ENCODE assay signal across 21 cellular contexts in genomic region chr12:120869376-120869775, GRCh38. TPM values are rescaled to one million over a fixed set of nuclear protein-coding genes. Genes with fewer than 3 reads are reported as not detected.
DNase-seq lines count a peak whose midpoint lies in the region; ATAC-seq and TF ChIP-seq lines count a peak whose summit lies in the region.
"Had no signal": no experiment of that assay in that cellular context is flagged by ENCODE, and none has a peak within 500 bp of the region (broad histone marks: within the 10 kb centered on the region; RNA-seq: fewer than 3 reads in every experiment).

No MANE protein-coding gene starts in this region.

- POLR2A ChIA-PET in WTC11 (lab: Charles Lee) = no interaction called here

- peaks cover 2% of the 10 kb centered on the region; the same call in 1 of the 2 replicates for H3K36me3 Mint-ChIP-seq in WTC11
- H3K36me3 Mint-ChIP-seq in activated naive CD4-positive, alpha-beta T cell treated with anti-CD3 and anti-CD28 coated beads for 36 hours (ENCODE audit: low read depth) = no peaks in the 10 kb centered on the region

- H3K27ac Mint-ChIP-seq in WTC11 = peak overlapping the region; percentile 15; the same call in 1 of the 2 replicates
- H3K27ac Mint-ChIP-seq in activated naive CD4-positive, alpha-beta T cell treated with anti-CD3 and anti-CD28 coated beads for 36 hours = no peak overlapping the region
- H3K27ac Mint-ChIP-seq: CD4-positive, alpha-beta T cell; HFFc6 had no signal

- H3K4me1 Mint-ChIP-seq in WTC11 = peaks cover 14% of the 10 kb centered on the region
- peaks cover 46% of the 10 kb centered on the region for H3K4me1 Mint-ChIP-seq in activated naive CD4-positive, alpha-beta T cell treated with anti-CD3 and anti-CD28 coated beads for 36 hours (ENCODE audit: low read depth)

- H3K9me3 ChIP-seq in mucosa of descending colon = no peaks in the 10 kb centered on the region
- H3K9me3 ChIP-seq: A549; BE2C; BLaER1 treated with 17β-estradiol and CSF1 and Interleukin-3, amounts not matched to agents 10 nM and 100 nM; HAP-1 had no signal

- H3K27me3 Mint-ChIP-seq in WTC11 (ENCODE audit: low read depth) = no peaks in the 10 kb centered on the region
- no peaks in the 10 kb centered on the region for H3K27me3 Mint-ChIP-seq in activated naive CD4-positive, alpha-beta T cell treated with anti-CD3 and anti-CD28 coated beads for 36 hours (ENCODE audit: low read depth)
- H3K27me3 Mint-ChIP-seq: CD4-positive, alpha-beta T cell; CD8-positive, alpha-beta memory T cell had no signal

- no peak overlapping the region for H3K4me3 Mint-ChIP-seq in WTC11
- H3K4me3 Mint-ChIP-seq in activated naive CD4-positive, alpha-beta T cell treated with anti-CD3 and anti-CD28 coated beads for 36 hours = no peak overlapping the region
- H3K4me3 Mint-ChIP-seq: CD14-positive monocyte; CD4-positive, alpha-beta T cell; CD8-positive, alpha-beta memory T cell; HFFc6 had no signal

- H3K4me3 ChIP-seq in choroid plexus epithelial cell (ENCODE audit: low read depth, low read length) = no peak overlapping the region
- H3K4me3 ChIP-seq in mucosa of descending colon = no peak overlapping the region
- H3K4me3 ChIP-seq: A549; BLaER1 treated with 17β-estradiol and CSF1 and Interleukin-3, amounts not matched to agents 10 nM and 100 nM; HAP-1 had no signal

- H3K9me3 Mint-ChIP-seq in WTC11 = peaks cover 3% of the 10 kb centered on the region
- no peaks in the 10 kb centered on the region for H3K9me3 Mint-ChIP-seq in activated naive CD4-positive, alpha-beta T cell treated with anti-CD3 and anti-CD28 coated beads for 36 hours
- H3K9me3 Mint-ChIP-seq: CD4-positive, alpha-beta T cell; CD8-positive, alpha-beta memory T cell; HFFc6 had no signal

- H3K36me3 ChIP-seq in mucosa of descending colon (ENCODE audit: low read depth) = no peaks in the 10 kb centered on the region
- H3K36me3 ChIP-seq: BE2C, HAP-1 had no signal

- peaks cover 3% of the 10 kb centered on the region for H3K4me1 ChIP-seq in mucosa of descending colon (ENCODE audit: low read depth)
- H3K4me1 ChIP-seq: BE2C, HAP-1 had no signal

- CTCF ChIA-PET in WTC11 (lab: Charles Lee) = no interaction called here
- CTCF ChIA-PET in activated naive CD4-positive, alpha-beta T cell treated with anti-CD3 and anti-CD28 coated beads for 36 hours (lab: Charles Lee) = interaction anchor here (0.5 to 1.8 kb wide), 6 partner anchors 9 to 815 kb away, joined by 3 to 6 read pairs (median 4); no protein-coding TSS in a partner anchor

- DNase-seq in EH (ENCODE audit: low read depth) = peak; percentile 16
- DNase-seq in WTC11 (ENCODE audit: low spot score) = no peak
- DNase-seq in choroid plexus epithelial cell (ENCODE audit: low read depth) = peak; percentile 25
- DNase-seq in activated naive CD4-positive, alpha-beta T cell treated with anti-CD3 and anti-CD28 coated beads for 36 hours = no peak
- no peak for DNase-seq in mucosa of descending colon
- no peak for DNase-seq in NOMO-1 treated with dmso at 0.1 percent for 144 hours (lab: John Stamatoyannopoulos, UW; ENCODE audit: unreplicated experiment)
- DNase-seq: 8988T; ACHN; AML-193; BE2C; CD4-positive, alpha-beta T cell; CD8-positive, alpha-beta memory T cell; DMS 273 treated with DMSO at 0.1 percent for 48 hours; DMS79; GF-D8; GOT3; HFFc6 had no signal

- no peak for TF ChIP-seq CTCF in WTC11 (IDR thresholded peaks at IDR 0.05)
- no peak for TF ChIP-seq CTCF in choroid plexus epithelial cell (conservative IDR thresholded peaks at IDR 0.05; ENCODE audit: low read depth, low read length)
- TF ChIP-seq CTCF in mucosa of descending colon (IDR thresholded peaks at IDR 0.05) = no peak

- intact Hi-C loops in activated naive CD4-positive, alpha-beta T cell treated with anti-CD3 and anti-CD28 coated beads for 36 hours (cut with micrococcal nuclease) = no loop called here
- intact Hi-C loops in mucosa of descending colon (cut with DNase I, micrococcal nuclease) = no loop called here

- no peak for ATAC-seq in WTC11
- no peak for ATAC-seq in mucosa of descending colon
- ATAC-seq: A549 had no signal

TF ChIP-seq in WTC11, 78 proteins besides CTCF, POLR2A, EP300 and RAD21 (continues in another document):
- TF ChIP-seq GABPB1 (CRISPR knock-in tag; IDR thresholded peaks at IDR 0.05) = no peak
- TF ChIP-seq NFYB (CRISPR knock-in tag; conservative IDR thresholded peaks at IDR 0.05; ENCODE audit: low read depth) = no peak
- no peak for TF ChIP-seq E2F5 (CRISPR knock-in tag; IDR thresholded peaks at IDR 0.05)
- TF ChIP-seq GRHL2 (CRISPR knock-in tag; IDR thresholded peaks at IDR 0.05; ENCODE audit: insufficient replicate concordance, severe bottlenecking) = no peak
- TF ChIP-seq NFATC4 (CRISPR knock-in tag; IDR thresholded peaks at IDR 0.05) = no peak
- TF ChIP-seq TEAD1 (CRISPR knock-in tag; IDR thresholded peaks at IDR 0.05) = no peak
- no peak for TF ChIP-seq SP1 (CRISPR knock-in tag; conservative IDR thresholded peaks at IDR 0.05)
- TF ChIP-seq AFF4 (CRISPR knock-in tag; IDR thresholded peaks at IDR 0.05; ENCODE audit: borderline replicate concordance) = no peak
- TF ChIP-seq FOXK1 (CRISPR knock-in tag; IDR thresholded peaks at IDR 0.05) = no peak
- TF ChIP-seq ZNF423 (CRISPR knock-in tag; IDR thresholded peaks at IDR 0.05) = no peak
- no peak for TF ChIP-seq MAX (CRISPR knock-in tag; IDR thresholded peaks at IDR 0.05)
- TF ChIP-seq SOX15 (CRISPR knock-in tag; IDR thresholded peaks at IDR 0.05) = no peak
- no peak for TF ChIP-seq ZNF317 (CRISPR knock-in tag; IDR thresholded peaks at IDR 0.05; ENCODE audit: borderline replicate concordance, low read depth)
- no peak for TF ChIP-seq CBFB (CRISPR knock-in tag; IDR thresholded peaks at IDR 0.05; ENCODE audit: low read depth)
- TF ChIP-seq, protein P1, sequence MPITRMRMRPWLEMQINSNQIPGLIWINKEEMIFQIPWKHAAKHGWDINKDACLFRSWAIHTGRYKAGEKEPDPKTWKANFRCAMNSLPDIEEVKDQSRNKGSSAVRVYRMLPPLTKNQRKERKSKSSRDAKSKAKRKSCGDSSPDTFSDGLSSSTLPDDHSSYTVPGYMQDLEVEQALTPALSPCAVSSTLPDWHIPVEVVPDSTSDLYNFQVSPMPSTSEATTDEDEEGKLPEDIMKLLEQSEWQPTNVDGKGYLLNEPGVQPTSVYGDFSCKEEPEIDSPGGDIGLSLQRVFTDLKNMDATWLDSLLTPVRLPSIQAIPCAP (CRISPR knock-in tag; IDR thresholded peaks at IDR 0.05) = no peak
- TF ChIP-seq RORB (CRISPR knock-in tag; IDR thresholded peaks at IDR 0.05) = no peak
- TF ChIP-seq, protein P2, sequence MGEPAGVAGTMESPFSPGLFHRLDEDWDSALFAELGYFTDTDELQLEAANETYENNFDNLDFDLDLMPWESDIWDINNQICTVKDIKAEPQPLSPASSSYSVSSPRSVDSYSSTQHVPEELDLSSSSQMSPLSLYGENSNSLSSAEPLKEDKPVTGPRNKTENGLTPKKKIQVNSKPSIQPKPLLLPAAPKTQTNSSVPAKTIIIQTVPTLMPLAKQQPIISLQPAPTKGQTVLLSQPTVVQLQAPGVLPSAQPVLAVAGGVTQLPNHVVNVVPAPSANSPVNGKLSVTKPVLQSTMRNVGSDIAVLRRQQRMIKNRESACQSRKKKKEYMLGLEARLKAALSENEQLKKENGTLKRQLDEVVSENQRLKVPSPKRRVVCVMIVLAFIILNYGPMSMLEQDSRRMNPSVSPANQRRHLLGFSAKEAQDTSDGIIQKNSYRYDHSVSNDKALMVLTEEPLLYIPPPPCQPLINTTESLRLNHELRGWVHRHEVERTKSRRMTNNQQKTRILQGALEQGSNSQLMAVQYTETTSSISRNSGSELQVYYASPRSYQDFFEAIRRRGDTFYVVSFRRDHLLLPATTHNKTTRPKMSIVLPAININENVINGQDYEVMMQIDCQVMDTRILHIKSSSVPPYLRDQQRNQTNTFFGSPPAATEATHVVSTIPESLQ (CRISPR knock-in tag; IDR thresholded peaks at IDR 0.05) = no peak

RNA-seq across cellular contexts. Expression of gene SPPL3, which starts 34.8 kb away (rescaled TPM):
- total RNA-seq in WTC11 (2021) (32.5 to 35.5 TPM (median 33.8 TPM) in 3 replicates), mucosa of descending colon (10 to 100 TPM; 51.8 to 72.1 (median 65.6) TPM)
- 10 to 100 TPM; 19.8 to 22.2 TPM for total RNA-seq in activated naive CD4-positive, alpha-beta T cell treated with anti-CD3 and anti-CD28 coated beads for 36 hours

Comparison
In these comparisons a context has a peak if more than half of its experiments do, and no peak if none do; other contexts are left out.
1. DNase-seq: peak in EH (single experiment) and choroid plexus epithelial cell (single experiment); none in WTC11 (single experiment), activated naive CD4-positive, alpha-beta T cell treated with anti-CD3 and anti-CD28 coated beads for 36 hours (single experiment), mucosa of descending colon (0 of 3) and NOMO-1 treated with dmso at 0.1 percent for 144 hours (single experiment).